25 cellular contexts compared by ENCODE assay signal in the genomic region with DNA sequence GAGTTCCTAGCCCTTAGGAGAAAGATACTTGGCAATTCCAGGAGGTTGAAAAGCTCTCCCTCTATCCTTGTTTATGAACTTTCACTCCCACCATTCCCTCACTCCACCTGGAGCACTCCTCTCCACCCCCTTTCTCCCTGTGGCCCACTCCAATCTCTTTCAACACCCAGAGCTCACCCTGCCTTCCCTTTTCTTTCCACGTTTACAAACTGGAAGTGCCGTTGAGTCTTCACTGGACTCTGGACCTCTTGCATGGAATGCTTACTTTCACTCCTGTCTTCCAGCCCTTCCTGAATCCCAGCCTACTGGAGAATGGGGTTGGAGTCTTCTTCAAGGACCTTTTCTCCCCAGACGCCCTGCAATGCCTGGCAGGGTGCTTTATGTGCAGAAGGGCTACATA.
"Had no signal": no experiment of that assay in that cellular context is flagged by ENCODE, and none has a peak within 500 bp of the region (broad histone marks: within the 10 kb centered on the region; RNA-seq: fewer than 3 reads in every experiment).

No MANE protein-coding gene starts in this region.

- H3K4me3 ChIP-seq: MG63, SJSA1 had no signal

- H3K4me3 Mint-ChIP-seq: activated B cell treated with CpG ODN at 0.5 μM for 24 hours; activated CD4-positive, alpha-beta T cell treated with anti-CD3 and anti-CD28 coated beads, Interleukin-2, amount 10 ng/mL, durations not matched to agents 24 days and 14 days; activated naive CD4-positive, alpha-beta T cell treated with anti-CD3 and anti-CD28 coated beads, Interleukin-2, amount 10 ng/mL, durations not matched to agents 7 days and 5 days; activated naive CD8-positive, alpha-beta T cell treated with anti-CD3 and anti-CD28 coated beads for 36 hours; activated T-cell treated with anti-CD3 and anti-CD28 coated beads, Interleukin-2, amount 50 U/mL, for 72 hours; T-helper 1 cell treated with Interleukin-12 subunit alpha and Interleukin-12 subunit beta and Interleukin-4 antibody, amounts not matched to agents 30 μg/mL and 1 μg/mL, for 36 hours had no signal

- H3K27me3 Mint-ChIP-seq: activated naive CD8-positive, alpha-beta T cell treated with anti-CD3 and anti-CD28 coated beads for 36 hours had no signal

- ATAC-seq: activated T-cell treated with anti-CD3 and anti-CD28 coated beads, Interleukin-2, amount 50 U/mL, for 72 hours; SK-N-SH treated with all-trans-retinoic acid at 6 μM for 48 hours had no signal

- H3K36me3 Mint-ChIP-seq: activated naive CD4-positive, alpha-beta T cell treated with anti-CD3 and anti-CD28 coated beads, Interleukin-2, amount 10 ng/mL, durations not matched to agents 7 days and 5 days; activated naive CD8-positive, alpha-beta T cell treated with anti-CD3 and anti-CD28 coated beads for 36 hours had no signal

- H3K9me3 Mint-ChIP-seq: activated CD4-positive, alpha-beta T cell treated with anti-CD3 and anti-CD28 coated beads, Interleukin-2, amount 10 ng/mL, durations not matched to agents 24 days and 14 days; activated naive CD4-positive, alpha-beta T cell treated with anti-CD3 and anti-CD28 coated beads, Interleukin-2, amount 10 ng/mL, durations not matched to agents 7 days and 5 days; activated T-helper 2 cell treated with anti-CD3 and anti-CD28 coated beads, Interferon-gamma antibody, Interleukin-2, Interleukin-4, amounts not matched to agents 10 μg/mL and 5 μg/mL and 100 μg/mL, durations not matched to agents 14 hours and 24 hours and 36 hours; T-helper 1 cell treated with Interleukin-12 subunit alpha and Interleukin-12 subunit beta and Interleukin-4 antibody, amounts not matched to agents 30 μg/mL and 1 μg/mL, for 36 hours had no signal

- H3K9me3 ChIP-seq: SJSA1 had no signal

- H3K36me3 ChIP-seq: brain microvascular endothelial cell, MG63, SJSA1 had no signal

- DNase-seq: activated B cell treated with CpG ODN at 0.5 μM for 24 hours; activated CD4-positive, alpha-beta T cell treated with anti-CD3 and anti-CD28 coated beads for 1 hour; activated CD4-positive, alpha-beta T cell treated with anti-CD3 and anti-CD28 coated beads, Interleukin-2, amount 10 ng/mL, durations not matched to agents 24 days and 14 days; activated CD4-positive, alpha-beta T cell treated with anti-CD3 and anti-CD28 coated beads, Interleukin-2, amount 50 U/mL, for 48 hours; activated gamma-delta T cell treated with Interleukin-2 at 50 U/mL for 16 hours; activated naive CD4-positive, alpha-beta T cell treated with anti-CD3 and anti-CD28 coated beads, Interleukin-2, amount 10 ng/mL, durations not matched to agents 7 days and 5 days; activated naive CD8-positive, alpha-beta T cell treated with anti-CD3 and anti-CD28 coated beads for 36 hours; activated T-cell treated with anti-CD3 and anti-CD28 coated beads for 4 hours; activated T-cell treated with anti-CD3 and anti-CD28 coated beads, Interleukin-2, amount 50 U/mL, for 72 hours; brain microvascular endothelial cell; MG63; MV-4-11; NCI-H1092 treated with DMSO at 0.1 percent for 48 hours; NCI-H1417 treated with DMSO at 0.1 percent for 48 hours; NCI-H1694; NCI-H2029 treated with DMSO at 0.1 percent for 48 hours; NCI-H510A treated with DMSO at 0.1 percent for 48 hours; NCI-H69; NK-92 treated with Interleukin-12 subunit alpha and Interleukin-12 subunit beta, amount 100 ng/mL, for 24 hours; SHP77; T-helper 9 cell had no signal

- H3K4me1 Mint-ChIP-seq: activated B cell treated with CpG ODN at 0.5 μM for 24 hours had no signal

- H3K27ac Mint-ChIP-seq: activated B cell treated with CpG ODN at 0.5 μM for 24 hours; activated CD4-positive, alpha-beta T cell treated with anti-CD3 and anti-CD28 coated beads, Interleukin-2, amount 10 ng/mL, durations not matched to agents 24 days and 14 days; activated naive CD4-positive, alpha-beta T cell treated with anti-CD3 and anti-CD28 coated beads, Interleukin-2, amount 10 ng/mL, durations not matched to agents 7 days and 5 days; activated naive CD8-positive, alpha-beta T cell treated with anti-CD3 and anti-CD28 coated beads for 36 hours; activated T-cell treated with anti-CD3 and anti-CD28 coated beads, Interleukin-2, amount 50 U/mL, for 72 hours; activated T-helper 2 cell treated with anti-CD3 and anti-CD28 coated beads, Interferon-gamma antibody, Interleukin-2, Interleukin-4, amounts not matched to agents 10 μg/mL and 5 μg/mL and 100 μg/mL, durations not matched to agents 14 hours and 24 hours and 36 hours; T-helper 1 cell treated with Interleukin-12 subunit alpha and Interleukin-12 subunit beta and Interleukin-4 antibody, amounts not matched to agents 30 μg/mL and 1 μg/mL, for 36 hours had no signal

- H3K27ac ChIP-seq: brain microvascular endothelial cell, SJSA1 had no signal

- H3K27me3 ChIP-seq: brain microvascular endothelial cell, MG63, SJSA1 had no signal
